In genomic region chr12:12899530-12900380, GRCh38 we compare ENCODE assay signal across 10 cellular contexts. TPM values are rescaled to one million over a fixed set of nuclear protein-coding genes. Genes with fewer than 3 reads are reported as not detected.
DNase-seq lines count a peak whose midpoint lies in the region; ATAC-seq, FAIRE-seq and TF ChIP-seq lines count a peak whose summit lies in the region.
"Had no signal": no experiment of that assay in that cellular context is flagged by ENCODE, and none has a peak within 500 bp of the region (broad histone marks: within the 10 kb centered on the region; RNA-seq: fewer than 3 reads in every experiment).

No MANE protein-coding gene starts in this region.

- peaks cover 16% of the 10 kb centered on the region for H3K4me1 Mint-ChIP-seq in stimulated activated effector memory CD8-positive, alpha-beta T cell treated with anti-CD3 and anti-CD28 coated beads, Interleukin-12 subunit alpha, Interleukin-12 subunit beta, amount 100 ng/mL, for 72 hours

- TF ChIP-seq POLR2A in heart left ventricle (IDR thresholded peaks at IDR 0.05), result no peak

- peaks cover 0 to 15% (median 0%) of the 10 kb centered on the region in 12 donors for H3K4me1 ChIP-seq in heart left ventricle

- ATAC-seq in GM18508 (IDR thresholded peaks at IDR 0.05; ENCODE audit: insufficient read depth, unreplicated experiment), result peak; percentile 72
- peak; percentile 77 for ATAC-seq in HG02759 (IDR thresholded peaks at IDR 0.05; ENCODE audit: unreplicated experiment)
- peak in 3 of 4 donors; percentile 21 to 59 (median 57) for ATAC-seq in heart left ventricle
- peak; percentile 96 for ATAC-seq in stimulated activated effector memory CD8-positive, alpha-beta T cell treated with anti-CD3 and anti-CD28 coated beads, Interleukin-12 subunit alpha, Interleukin-12 subunit beta, amount 100 ng/mL, for 72 hours

- peak overlapping the region; percentile 21 for H3K27ac Mint-ChIP-seq in stimulated activated effector memory CD8-positive, alpha-beta T cell treated with anti-CD3 and anti-CD28 coated beads, Interleukin-12 subunit alpha, Interleukin-12 subunit beta, amount 100 ng/mL, for 72 hours

- WGBS in heart left ventricle, 4 donors, result 82 to 84% (median 84%) methylated on average over 10 of the region's 10 CpGs

- H3K4me3 Mint-ChIP-seq in stimulated activated effector memory CD8-positive, alpha-beta T cell treated with anti-CD3 and anti-CD28 coated beads, Interleukin-12 subunit alpha, Interleukin-12 subunit beta, amount 100 ng/mL, for 72 hours, result no peak overlapping the region
- H3K4me3 Mint-ChIP-seq: nephron had no signal

- FAIRE-seq in frontal cortex (lab: Jason Lieb, UNC), result no peak

- H3K9me3 Mint-ChIP-seq in stimulated activated effector memory CD8-positive, alpha-beta T cell treated with anti-CD3 and anti-CD28 coated beads, Interleukin-12 subunit alpha, Interleukin-12 subunit beta, amount 100 ng/mL, for 72 hours, result no peaks in the 10 kb centered on the region
- H3K9me3 Mint-ChIP-seq: nephron had no signal

- DNase-seq in heart left ventricle (peak in 1 of 5 donors; percentile 52), mucosa of gallbladder (ENCODE audit: low spot score) (no peak), NCI-H2081 (lab: John Stamatoyannopoulos, UW) (no peak), frontal cortex (ENCODE audit: low spot score in 2 of 2) (no peak)
- peak in 1 of 2 donors; percentile 82 for DNase-seq in stimulated activated effector memory CD8-positive, alpha-beta T cell treated with anti-CD3 and anti-CD28 coated beads, Interleukin-12 subunit alpha, Interleukin-12 subunit beta, amount 100 ng/mL, for 72 hours (ENCODE audit: low spot score in 2 of 2)

- intact Hi-C loops in heart left ventricle (cut with DNase I), result no loop called here

- no peaks in the 10 kb centered on the region for H3K36me3 ChIP-seq in heart left ventricle

- no peaks in the 10 kb centered on the region for H3K9me3 ChIP-seq in heart left ventricle

- H3K27ac ChIP-seq in heart left ventricle, result peak overlapping the region in 4 of 12 donors; percentile 5 to 51 (median 32)
- H3K27ac ChIP-seq: SK-N-MC had no signal

- H3K4me3 ChIP-seq in WI38 (ENCODE audit: low read depth, low read length) (peak overlapping the region; percentile 23; the same call in 1 of the 2 replicates), heart left ventricle (no peak overlapping the region)
- H3K4me3 ChIP-seq: SK-N-MC had no signal

- H3K36me3 Mint-ChIP-seq in stimulated activated effector memory CD8-positive, alpha-beta T cell treated with anti-CD3 and anti-CD28 coated beads, Interleukin-12 subunit alpha, Interleukin-12 subunit beta, amount 100 ng/mL, for 72 hours, result no peaks in the 10 kb centered on the region

- no peaks in the 10 kb centered on the region for H3K27me3 ChIP-seq in heart left ventricle

- no peak for TF ChIP-seq CTCF in WI38 (IDR thresholded peaks at IDR 0.05; ENCODE audit: low read depth, low read length)
- no peak for TF ChIP-seq CTCF in heart left ventricle (IDR thresholded peaks at IDR 0.05)

RNA-seq across cellular contexts. Expression of gene GPRC5A, which starts 8.4 kb away (rescaled TPM):
- total RNA-seq in heart left ventricle (1 to 10 TPM in 6 of 9 donors, under 1 TPM in 3; 0.27 to 5.3 (median 1.3) TPM), mucosa of gallbladder (7.2 TPM), frontal cortex (under 0.01 TPM)
- polyA plus RNA-seq in heart left ventricle, result under 1 TPM; 0.40 to 0.61 TPM

RNA-seq across cellular contexts. Expression of gene GPRC5D, which starts 52.2 kb away (rescaled TPM):
- total RNA-seq in heart left ventricle (not detected), mucosa of gallbladder (not detected), frontal cortex (not detected)
- polyA plus RNA-seq in heart left ventricle, result under 1 TPM in 1 of 2 donors, not detected in 1; 0.11 TPM
